Comparison of ENCODE assay signal across 17 cellular contexts in the genomic region with DNA sequence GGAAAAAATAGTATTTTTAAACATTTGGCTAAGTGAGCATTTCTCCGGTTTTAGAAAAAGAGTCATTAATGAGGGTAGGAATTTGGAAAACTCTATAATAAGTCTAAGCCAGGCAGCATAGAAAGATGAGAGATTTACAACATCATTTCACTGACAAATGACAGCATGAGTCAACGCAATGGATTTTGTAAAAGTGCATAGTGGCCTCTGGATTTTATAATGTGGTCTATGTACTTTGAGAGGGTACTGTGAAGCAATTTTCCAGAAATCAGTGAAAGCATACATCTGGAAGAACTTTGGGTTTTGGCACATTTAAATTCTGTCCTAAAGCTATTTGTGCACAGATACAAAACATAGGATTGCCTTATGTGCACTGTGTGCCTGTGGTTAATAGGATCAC.
A peak's percentile ranks its signal among the peaks of the same experiment; 100 is the strongest.
DNase-seq lines count a peak whose midpoint lies in the region; ATAC-seq and TF ChIP-seq lines count a peak whose summit lies in the region.
"Had no signal": no experiment of that assay in that cellular context is flagged by ENCODE, and none has a peak within 500 bp of the region (broad histone marks: within the 10 kb centered on the region; RNA-seq: fewer than 3 reads in every experiment).

No MANE protein-coding gene starts in this region.

- H3K9me3 ChIP-seq in testis (no peaks in the 10 kb centered on the region), tibial nerve (no peaks in the 10 kb centered on the region), mucosa of descending colon (no peaks in the 10 kb centered on the region)
- H3K9me3 ChIP-seq: esophagus squamous epithelium had no signal

- no peak overlapping the region for H3K27ac ChIP-seq in testis
- H3K27ac ChIP-seq in tibial nerve = peak overlapping the region in 1 of 4 donors; percentile 53
- H3K27ac ChIP-seq: esophagus squamous epithelium had no signal

- H3K27me3 ChIP-seq in testis = no peaks in the 10 kb centered on the region
- H3K27me3 ChIP-seq in tibial nerve = no peaks in the 10 kb centered on the region
- H3K27me3 ChIP-seq: esophagus squamous epithelium had no signal

- TF ChIP-seq CTCF in fibroblast of mammary gland (conservative IDR thresholded peaks at IDR 0.05; ENCODE audit: control insufficient read depth, insufficient read depth, low read depth, low read length) (no peak), testis (IDR thresholded peaks at IDR 0.05) (no peak), tibial nerve (IDR thresholded peaks at IDR 0.05) (no peak), mucosa of descending colon (IDR thresholded peaks at IDR 0.05) (no peak)

- H3K4me1 ChIP-seq in testis (no peaks in the 10 kb centered on the region), tibial nerve (peaks cover 0 to 13% (median 6%) of the 10 kb centered on the region in 4 donors), mucosa of descending colon (ENCODE audit: low read depth) (no peaks in the 10 kb centered on the region)
- H3K4me1 ChIP-seq: esophagus squamous epithelium had no signal

- ATAC-seq in mucosa of descending colon = no peak
- ATAC-seq: activated CD4-positive, alpha-beta T cell treated with anti-CD3 and anti-CD28 coated beads for 36 hours had no signal

- H3K36me3 ChIP-seq in testis (ENCODE audit: low read depth, missing control alignments) (no peaks in the 10 kb centered on the region), tibial nerve (no peaks in the 10 kb centered on the region), mucosa of descending colon (ENCODE audit: low read depth) (no peaks in the 10 kb centered on the region)
- H3K36me3 ChIP-seq: esophagus squamous epithelium had no signal

- 42 to 81% methylated on average over 2 of the region's 2 CpGs for WGBS in testis, 2 donors
- 16 to 27% methylated on average over 2 of the region's 2 CpGs for WGBS in tibial nerve, 2 donors

- no peak overlapping the region for H3K4me3 ChIP-seq in fibroblast of mammary gland (ENCODE audit: control insufficient read depth, low read depth, low read length)
- no peak overlapping the region for H3K4me3 ChIP-seq in testis
- no peak overlapping the region for H3K4me3 ChIP-seq in tibial nerve
- H3K4me3 ChIP-seq in mucosa of descending colon = no peak overlapping the region
- H3K4me3 ChIP-seq: esophagus squamous epithelium had no signal

- DNase-seq in Daoy (ENCODE audit: low read depth) (peak; percentile 19), RPMI7951 (ENCODE audit: low read depth) (peak; percentile 82), fibroblast of mammary gland (ENCODE audit: low read depth) (peak; percentile 89), renal cortical epithelial cell (ENCODE audit: low read depth) (peak; percentile 6), testis (no peak), germinal center (ENCODE audit: low spot score) (no peak), tibial nerve (ENCODE audit: low spot score in 2 of 2) (no peak), mucosa of descending colon (no peak)
- DNase-seq: activated CD4-positive, alpha-beta T cell treated with anti-CD3 and anti-CD28 coated beads for 36 hours; activated T-cell treated with anti-CD3 and anti-CD28 coated beads, Interleukin-2, amount 50 U/mL, for 1 hour; cortex of kidney; esophagus squamous epithelium; GOT3; NCI-H526 treated with DMSO at 0.1 percent for 48 hours; retina; stimulated activated CD4-positive, alpha-beta T cell treated with anti-CD3 and anti-CD28 coated beads, Interleukin-4, amount 100 ng/mL, for 1 hour; T-helper 2 cell had no signal

- no peak for TF ChIP-seq EP300 in tibial nerve (IDR thresholded peaks at IDR 0.05)

- TF ChIP-seq POLR2A in testis (IDR thresholded peaks at IDR 0.05) (no peak), tibial nerve (IDR thresholded peaks at IDR 0.05) (no peak)

- intact Hi-C loops in testis (cut with DNase I; ENCODE audit: low total_unique reads) (no loop called here), mucosa of descending colon (cut with DNase I, micrococcal nuclease) (no loop called here)

Comparison
In these comparisons a context has a peak if more than half of its experiments do, and no peak if none do; other contexts are left out.
1. DNase-seq: peak in Daoy (single experiment), RPMI7951 (single experiment), fibroblast of mammary gland (single experiment) and renal cortical epithelial cell (single experiment); none in testis (single experiment), germinal center (single experiment), tibial nerve (0 of 2) and mucosa of descending colon (0 of 3).